8 cellular contexts compared by ENCODE assay signal in the genomic region with DNA sequence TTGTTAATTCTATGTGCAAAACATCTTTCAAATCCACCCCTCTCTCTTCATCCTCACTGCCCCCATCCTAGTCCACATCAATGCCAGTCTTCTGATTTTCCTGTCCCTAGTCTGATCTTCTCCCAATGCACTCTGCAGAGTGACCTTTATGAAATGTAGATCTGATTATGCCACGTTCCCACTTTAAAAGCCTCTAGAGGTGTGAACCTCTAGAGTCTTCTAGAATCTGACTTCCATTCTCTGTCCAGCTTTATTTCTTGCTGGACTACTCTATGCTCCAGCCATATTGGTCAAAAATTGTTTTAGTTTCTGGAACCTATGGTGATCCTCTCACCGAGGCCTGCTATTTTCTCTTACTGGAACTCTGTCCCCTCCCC.
A peak's percentile ranks its signal among the peaks of the same experiment; 100 is the strongest.
DNase-seq lines count a peak whose midpoint lies in the region; ATAC-seq and TF ChIP-seq lines count a peak whose summit lies in the region.

No MANE protein-coding gene starts in this region.

- H3K9me3 ChIP-seq in HUES48 (ENCODE audit: control insufficient read depth, insufficient read depth, low read length): no peaks in the 10 kb centered on the region
- H3K9me3 ChIP-seq in muscle layer of colon (ENCODE audit: low read length): no peaks in the 10 kb centered on the region

- H3K27ac ChIP-seq in 22Rv1 (peak overlapping the region; percentile 94), HUES48 (ENCODE audit: low read depth, low read length) (peak overlapping the region; percentile 86), muscle layer of colon (ENCODE audit: low read depth, low read length) (no peak overlapping the region)

- H3K4me1 ChIP-seq in HUES48 (ENCODE audit: control insufficient read depth, insufficient read depth, low read length): peaks cover 6% of the 10 kb centered on the region; the same call in 1 of the 2 replicates
- H3K4me1 ChIP-seq in muscle layer of colon (ENCODE audit: insufficient read depth, low read length): peaks cover 6% of the 10 kb centered on the region

- H3K9ac ChIP-seq in HUES48 (ENCODE audit: low read depth, low read length) (peak overlapping the region; percentile 62), muscle layer of colon (ENCODE audit: low read length) (peak overlapping the region; percentile 46)

- TF ChIP-seq CTCF in 22Rv1 (IDR thresholded peaks at IDR 0.05) (no peak), cardiac fibroblast (IDR thresholded peaks at IDR 0.05; ENCODE audit: low read depth, low read length) (no peak)

- H3K36me3 ChIP-seq in HUES48 (ENCODE audit: control insufficient read depth, insufficient read depth, low read length): no peaks in the 10 kb centered on the region
- H3K36me3 ChIP-seq in muscle layer of colon (ENCODE audit: insufficient read depth, low read length): no peaks in the 10 kb centered on the region

- no peak for DNase-seq in cardiac fibroblast (ENCODE audit: low read depth in 2 of 2)
- DNase-seq in NCI-H524 (lab: John Stamatoyannopoulos, UW): no peak

- ATAC-seq in HG02798 (IDR thresholded peaks at IDR 0.05; ENCODE audit: poor library complexity, unreplicated experiment): no peak
- ATAC-seq in HG03139 (IDR thresholded peaks at IDR 0.05; ENCODE audit: unreplicated experiment): no peak
- no peak for ATAC-seq in HG03378 (IDR thresholded peaks at IDR 0.05; ENCODE audit: unreplicated experiment)

- H3K4me3 ChIP-seq in HUES48 (ENCODE audit: low read depth, low read length) (peak overlapping the region; percentile 75), cardiac fibroblast (replicated peaks in 1 of 2; ENCODE audit: low read depth in 2 of 2, low read length in 2 of 2) (peak overlapping the region; percentile 41 to 46), muscle layer of colon (ENCODE audit: low read depth in 1 of 2, low read length in 2 of 2) (peak overlapping the region; percentile 51 to 95)

- H3K27me3 ChIP-seq in HUES48 (ENCODE audit: control insufficient read depth, insufficient read depth, low read length): no peaks in the 10 kb centered on the region
- no peaks in the 10 kb centered on the region for H3K27me3 ChIP-seq in muscle layer of colon (ENCODE audit: control insufficient read depth in 1 of 2, insufficient read depth in 2 of 2, low read length in 2 of 2)
